17 cellular contexts compared by ENCODE assay signal in the genomic region with DNA sequence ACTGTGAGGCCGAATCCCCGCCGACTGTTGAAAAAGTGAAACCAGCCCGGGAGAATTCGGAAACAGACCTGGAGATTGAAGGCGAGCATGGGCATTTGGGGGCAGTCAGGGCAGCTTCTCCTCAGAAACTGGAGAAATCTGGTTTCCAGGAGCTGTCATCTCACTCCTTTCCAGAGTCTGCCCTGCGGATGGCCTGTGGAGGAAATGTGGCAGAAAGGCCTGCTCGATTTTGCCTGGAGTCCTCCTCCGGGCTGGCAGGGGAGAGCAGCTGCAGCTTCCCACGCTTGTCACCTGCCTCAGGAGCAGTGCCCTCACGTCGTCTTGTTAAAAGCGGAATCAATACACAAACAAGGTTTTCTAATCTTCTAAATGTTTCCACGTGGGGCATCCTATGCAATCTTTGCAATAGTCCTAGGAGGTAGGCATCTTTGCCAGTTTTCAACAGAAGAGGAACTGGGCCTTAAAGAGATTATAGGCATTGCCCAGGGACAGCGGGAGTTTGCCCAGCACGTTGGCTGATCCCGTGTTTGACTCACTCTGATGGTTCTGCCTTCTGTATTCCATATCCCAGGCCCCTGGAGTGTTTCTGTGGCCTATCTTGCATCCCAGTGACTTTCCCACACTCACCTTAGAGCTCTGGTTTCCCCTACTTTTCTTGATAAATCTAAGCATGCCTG. TPM values are rescaled to one million over a fixed set of nuclear protein-coding genes. Genes with fewer than 3 reads are reported as not detected.
A peak's percentile ranks its signal among the peaks of the same experiment; 100 is the strongest.
DNase-seq lines count a peak whose midpoint lies in the region; ATAC-seq, FAIRE-seq and TF ChIP-seq lines count a peak whose summit lies in the region.
"Had no signal": no experiment of that assay in that cellular context is flagged by ENCODE, and none has a peak within 500 bp of the region (broad histone marks: within the 10 kb centered on the region; RNA-seq: fewer than 3 reads in every experiment).

No MANE protein-coding gene starts in this region.

- FAIRE-seq in keratinocyte (lab: Jason Lieb, UNC) = no peak
- FAIRE-seq: TTC549 had no signal

- no peaks in the 10 kb centered on the region for H3K79me2 ChIP-seq in keratinocyte (ENCODE audit: control insufficient read depth, insufficient read depth, low read length)

- H3K9me1 ChIP-seq in keratinocyte (ENCODE audit: control insufficient read depth, extremely low read depth, insufficient read depth, low read length) = no peaks in the 10 kb centered on the region

- 20 to 26% methylated on average over 9 to 17 of the region's 17 CpGs for WGBS in body of pancreas, 2 donors

- intact Hi-C loops in body of pancreas (cut with DNase I) = no loop called here
- intact Hi-C loops in gastrocnemius medialis (cut with DNase I; ENCODE audit: low total_unique reads) = no loop called here

- H3K4me3 ChIP-seq in body of pancreas (no peak overlapping the region), keratinocyte (ENCODE audit: control insufficient read depth in 2 of 3, extremely low read depth in 1 of 3, insufficient read depth in 2 of 3, low read depth in 1 of 3, low read length in 3 of 3) (no peak overlapping the region), gastrocnemius medialis (peak overlapping the region; percentile 31 to 55 (median 41))

- peaks cover 79% of the 10 kb centered on the region for H3K4me1 ChIP-seq in body of pancreas
- no peaks in the 10 kb centered on the region for H3K4me1 ChIP-seq in keratinocyte (ENCODE audit: control insufficient read depth, extremely low read depth, insufficient read depth, low read length)
- H3K4me1 ChIP-seq in gastrocnemius medialis = peaks cover 4 to 15% of the 10 kb centered on the region in 2 donors
- H3K4me1 ChIP-seq: upper lobe of left lung had no signal

- no peaks in the 10 kb centered on the region for H4K20me1 ChIP-seq in keratinocyte (ENCODE audit: control insufficient read depth, extremely low read depth, insufficient read depth, low read length)

- H3K4me2 ChIP-seq in keratinocyte (ENCODE audit: control insufficient read depth, extremely low read depth, insufficient read depth, low read depth, low read length) = peak overlapping the region; percentile 15

- H3K9ac ChIP-seq in keratinocyte (ENCODE audit: control insufficient read depth, extremely low read depth, insufficient read depth, low read length) = no peak overlapping the region

- H3K36me3 ChIP-seq in body of pancreas (replicated peaks in 1 of 2; ENCODE audit: insufficient read depth in 1 of 2, low read depth in 2 of 2) (no peaks in the 10 kb centered on the region), keratinocyte (ENCODE audit: control insufficient read depth in 2 of 2, extremely low read depth in 1 of 2, insufficient read depth in 2 of 2, low read length in 2 of 2) (no peaks in the 10 kb centered on the region), gastrocnemius medialis (no peaks in the 10 kb centered on the region)
- H3K36me3 ChIP-seq: upper lobe of left lung had no signal

- TF ChIP-seq POLR2A in body of pancreas (IDR thresholded peaks at IDR 0.05) (peak; percentile 30 to 83 (median 83)), gastrocnemius medialis (IDR thresholded peaks at IDR 0.05) (no peak)

- peak overlapping the region; percentile 88 to 95 (median 94) for H3K27ac ChIP-seq in body of pancreas
- no peak overlapping the region for H3K27ac ChIP-seq in keratinocyte (ENCODE audit: control insufficient read depth, insufficient read depth, low read length)
- H3K27ac ChIP-seq in gastrocnemius medialis = peak overlapping the region; percentile 20 to 49 (median 22)
- H3K27ac ChIP-seq: epithelial cell of prostate had no signal

- H2AFZ ChIP-seq in keratinocyte (ENCODE audit: control insufficient read depth, low read length) = no peak overlapping the region

- dilution Hi-C loops in keratinocyte (cut with MboI; ENCODE audit: extremely low pct_ligation_motif_present, low sequenced_read_pairs) = no loop called here

- TF ChIP-seq CTCF in body of pancreas (IDR thresholded peaks at IDR 0.05) = peak in 2 of 7 experiments; percentile 3 to 6
- no peak for TF ChIP-seq CTCF in keratinocyte (optimal IDR thresholded peaks at IDR 0.05 in 1 of 3, IDR thresholded peaks at IDR 0.05 in 1 of 3, conservative IDR thresholded peaks at IDR 0.05 in 1 of 3; ENCODE audit: extremely low read depth in 1 of 3, insufficient read depth in 2 of 3, low read length in 3 of 3)
- no peak for TF ChIP-seq CTCF in gastrocnemius medialis (IDR thresholded peaks at IDR 0.05 in 4 of 5, conservative IDR thresholded peaks at IDR 0.05 in 1 of 5)

- ATAC-seq in body of pancreas (peak; percentile 75), gastrocnemius medialis (peak; percentile 19 to 47), HG02840 (IDR thresholded peaks at IDR 0.05; ENCODE audit: low FRiP score, unreplicated experiment) (no peak), GM21423 (IDR thresholded peaks at IDR 0.05; ENCODE audit: unreplicated experiment) (no peak)

- H3K9me3 ChIP-seq in body of pancreas (no peaks in the 10 kb centered on the region), keratinocyte (ENCODE audit: control insufficient read depth, low read depth, low read length) (no peaks in the 10 kb centered on the region), gastrocnemius medialis (no peaks in the 10 kb centered on the region)
- H3K9me3 ChIP-seq: upper lobe of left lung had no signal

- in situ Hi-C loops in gastrocnemius medialis (cut with MboI; ENCODE audit: low sequenced_read_pairs in 4 of 4) = no loop called here

- DNase-seq in DMS53 treated with DMSO at 0.1 percent for 48 hours (lab: John Stamatoyannopoulos, UW; ENCODE audit: unreplicated experiment) (peak; percentile 2), body of pancreas (peak; percentile 87 to 93 (median 91)), keratinocyte (ENCODE audit: low read depth, low spot score) (no peak), gastrocnemius medialis (no peak), NCI-H526 treated with DMSO at 0.1 percent for 48 hours (lab: John Stamatoyannopoulos, UW) (no peak)
- no peak for DNase-seq in stimulated activated CD4-positive, alpha-beta T cell treated with anti-CD3 and anti-CD28 coated beads, Interleukin-12 subunit alpha, Interleukin-12 subunit beta, amount 100 ng/mL, for 4 hours
- DNase-seq: activated CD8-positive, alpha-beta memory T cell treated with anti-CD3 and anti-CD28 coated beads, Interleukin-2, amount 50 U/mL, for 4 hours; NCI-H2227 treated with DMSO at 0.1 percent for 48 hours had no signal

- H3K27me3 ChIP-seq in body of pancreas (no peaks in the 10 kb centered on the region), keratinocyte (ENCODE audit: control insufficient read depth, extremely low read depth, insufficient read depth, low read length) (peaks cover 5% of the 10 kb centered on the region), gastrocnemius medialis (no peaks in the 10 kb centered on the region)
- H3K27me3 ChIP-seq: upper lobe of left lung had no signal

RNA-seq across cellular contexts. Expression of a gene that starts 2.3 kb away (rescaled TPM):
- not detected for total RNA-seq in body of pancreas
- not detected in 3 replicates for polyA plus RNA-seq in keratinocyte
- polyA plus RNA-seq in keratinocyte (2011; ENCODE audit: low read depth) = not detected
- polyA plus RNA-seq in keratinocyte (2011; cell fraction: cytosol; rRNA removed) = not detected in 2 replicates
- polyA plus RNA-seq in keratinocyte (2011; cell fraction: nucleus; rRNA removed) = not detected in 2 replicates
- polyA plus RNA-seq in keratinocyte (2012; ENCODE audit: low replicate concordance) = not detected in 2 replicates
- not detected in 3 replicates for polyA minus RNA-seq in keratinocyte
- polyA minus RNA-seq in keratinocyte (2011; cell fraction: cytosol; rRNA and poly(A)+ RNA removed) = not detected
- polyA minus RNA-seq in keratinocyte (2011; cell fraction: nucleus; rRNA and poly(A)+ RNA removed) = not detected in 2 replicates
- not detected for total RNA-seq in gastrocnemius medialis
- total RNA-seq: LHCN-M2, osteocyte, RPMI7951, upper lobe of left lung had no signal
- polyA plus RNA-seq: adipose tissue had no signal

RNA-seq across cellular contexts. Expression of a gene that starts 15.8 kb away (rescaled TPM):
- total RNA-seq in body of pancreas (10 to 100 TPM; 26.5 to 44.2 TPM), gastrocnemius medialis (10 to 100 TPM in 3 of 4 donors, 1 to 10 TPM in 1; 8.6 to 16.9 (median 12.7) TPM)
- 12.6 to 19.6 TPM (median 13.0 TPM) in 3 replicates for polyA plus RNA-seq in keratinocyte
- polyA plus RNA-seq in keratinocyte (2011; ENCODE audit: low read depth) = 1.2 TPM
- polyA plus RNA-seq in keratinocyte (2011; cell fraction: cytosol; rRNA removed) = 6.5 and 7.6 TPM in 2 replicates
- polyA plus RNA-seq in keratinocyte (2011; cell fraction: nucleus; rRNA removed) = 49.9 and 52.4 TPM in 2 replicates
- polyA plus RNA-seq in keratinocyte (2012; ENCODE audit: low replicate concordance) = 5.0 and 8.0 TPM in 2 replicates
- 20.1 to 56.2 TPM (median 32.1 TPM) in 3 replicates for polyA minus RNA-seq in keratinocyte
- polyA minus RNA-seq in keratinocyte (2011; cell fraction: cytosol; rRNA and poly(A)+ RNA removed) = 5.9 TPM
- polyA minus RNA-seq in keratinocyte (2011; cell fraction: nucleus; rRNA and poly(A)+ RNA removed) = 23.4 and 41.3 TPM in 2 replicates

Comparison
In these comparisons a context has a peak if more than half of its experiments do, and no peak if none do; other contexts are left out.
1. DNase-seq: peak in DMS53 treated with DMSO at 0.1 percent for 48 hours (single experiment) and body of pancreas (4 of 4); none in keratinocyte (single experiment), gastrocnemius medialis (0 of 2), NCI-H526 treated with DMSO at 0.1 percent for 48 hours (single experiment) and stimulated activated CD4-positive, alpha-beta T cell treated with anti-CD3 and anti-CD28 coated beads, Interleukin-12 subunit alpha, Interleukin-12 subunit beta, amount 100 ng/mL, for 4 hours (single experiment).
2. ATAC-seq: peak in body of pancreas (single experiment) and gastrocnemius medialis (2 of 2); none in HG02840 (single experiment) and GM21423 (single experiment).
3. H3K4me3 ChIP-seq: peak in gastrocnemius medialis (4 of 4); none in body of pancreas (0 of 2) and keratinocyte (0 of 3).
4. POLR2A ChIP-seq: peak in body of pancreas (3 of 3); none in gastrocnemius medialis (0 of 2).